ENCODE assay signal across 9 cellular contexts in the genomic region with DNA sequence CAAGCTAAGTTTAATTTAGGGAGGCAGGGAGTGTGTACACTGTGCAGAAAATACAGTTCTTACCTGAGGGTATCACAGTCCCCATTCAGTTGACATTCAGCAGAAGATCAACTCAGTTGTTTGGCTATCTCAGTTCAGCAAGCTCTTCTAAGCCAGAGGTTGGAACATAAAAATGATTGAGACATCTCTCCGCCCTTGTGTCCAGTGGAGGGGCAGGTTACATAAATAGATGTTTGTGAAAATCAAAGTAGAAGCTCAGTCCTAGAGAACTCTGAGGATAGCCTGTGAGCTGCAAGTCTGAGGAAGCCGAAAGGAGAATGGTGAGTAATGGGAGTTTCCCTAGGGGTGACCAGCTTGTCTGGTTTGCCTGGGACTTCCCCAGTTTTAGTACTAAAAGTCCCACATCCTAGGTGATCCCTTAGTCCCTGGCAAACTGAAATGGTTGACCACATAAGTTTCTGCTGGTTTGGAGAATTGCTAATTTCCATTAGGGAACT.
A peak's percentile ranks its signal among the peaks of the same experiment; 100 is the strongest.
DNase-seq lines count a peak whose midpoint lies in the region; ATAC-seq lines count a peak whose summit lies in the region.
"Had no signal": no experiment of that assay in that cellular context is flagged by ENCODE, and none has a peak within 500 bp of the region (broad histone marks: within the 10 kb centered on the region; RNA-seq: fewer than 3 reads in every experiment).

No MANE protein-coding gene starts in this region.

- H3K4me1 ChIP-seq in rectal smooth muscle tissue (ENCODE audit: control insufficient read depth, insufficient read depth, low read length), result no peaks in the 10 kb centered on the region

- no peak overlapping the region for H3K27ac ChIP-seq in rectal smooth muscle tissue (ENCODE audit: low read depth, low read length)

- ATAC-seq in activated CD4-positive, CD25-positive, alpha-beta regulatory T cell treated with anti-CD3 and anti-CD28 coated beads, Interleukin-2, amount 50 U/mL, for 24 hours, result peak; percentile 92 to 93
- ATAC-seq in HG02610 (IDR thresholded peaks at IDR 0.05; ENCODE audit: unreplicated experiment), result peak; percentile 96

- H3K9ac ChIP-seq in rectal smooth muscle tissue (ENCODE audit: low read length), result no peak overlapping the region

- no peaks in the 10 kb centered on the region for H3K36me3 ChIP-seq in rectal smooth muscle tissue (ENCODE audit: control insufficient read depth, insufficient read depth, low read length)

- H3K27me3 ChIP-seq in rectal smooth muscle tissue (ENCODE audit: control insufficient read depth, insufficient read depth, low read length), result no peaks in the 10 kb centered on the region

- no peak for DNase-seq in activated CD4-positive, CD25-positive, alpha-beta regulatory T cell (lab: John Stamatoyannopoulos, UW)
- DNase-seq in RPMI7951 (ENCODE audit: low read depth) (peak; percentile 78), middle frontal gyrus (ENCODE audit: extremely low spot score, low spot score) (no peak), NCI-H2107 (lab: John Stamatoyannopoulos, UW) (no peak)
- DNase-seq in NK-92 treated with Interleukin-12 subunit alpha and Interleukin-12 subunit beta, amount 100 ng/mL, for 24 hours (lab: John Stamatoyannopoulos, UW), result no peak
- DNase-seq: NCI-H2227 treated with DMSO at 0.1 percent for 48 hours had no signal

- H3K4me3 ChIP-seq in rectal smooth muscle tissue (ENCODE audit: low read length), result peak overlapping the region; percentile 7
